Comparison of ENCODE assay signal across 1 cellular context in genomic region chr2:54941248-54941984, GRCh38.
TF ChIP-seq lines count a peak whose summit lies in the region.

No MANE protein-coding gene starts in this region.

TF ChIP-seq in HepG2, 621 proteins besides CTCF, POLR2A, EP300 and RAD21 (continued from another document):
- TF ChIP-seq HNF4G (IDR thresholded peaks at IDR 0.05; ENCODE audit: borderline replicate concordance, low read depth, low read length) (no peak), HNF4G (CRISPR knock-in tag; IDR thresholded peaks at IDR 0.05; ENCODE audit: borderline replicate concordance, low read depth) (no peak)
TF ChIP-seq in HepG2: peak in this region for 15.
